Comparison of ENCODE assay signal across 33 cellular contexts in genomic region chr7:95963446-95963990, GRCh38.
"Had no signal": no experiment of that assay in that cellular context is flagged by ENCODE, and none has a peak within 500 bp of the region (broad histone marks: within the 10 kb centered on the region; RNA-seq: fewer than 3 reads in every experiment).

No MANE protein-coding gene starts in this region.

- H3K9me3 Mint-ChIP-seq: activated CD4-positive, alpha-beta memory T cell treated with anti-CD3 and anti-CD28 coated beads for 36 hours; activated CD4-positive, alpha-beta T cell treated with anti-CD3 and anti-CD28 coated beads, Interleukin-2, amount 10 ng/mL, durations not matched to agents 24 days and 14 days; activated naive CD4-positive, alpha-beta T cell treated with anti-CD3 and anti-CD28 coated beads for 36 hours; activated naive CD8-positive, alpha-beta T cell treated with anti-CD3 and anti-CD28 coated beads, Interleukin-2, amount 10 ng/mL, durations not matched to agents 7 days and 5 days; activated T-helper 1 cell treated with anti-CD3 and anti-CD28 coated beads, Interleukin-12 subunit alpha, Interleukin-12 subunit beta, Interleukin-2, Interleukin-4 antibody, amounts not matched to agents 30 ng/mL and 10 ng/mL and 1 ng/mL, durations not matched to agents 14 hours and 24 hours and 36 hours; effector memory CD8-positive, alpha-beta T cell; T-helper 1 cell treated with Interleukin-12 subunit alpha and Interleukin-12 subunit beta and Interleukin-4 antibody, amounts not matched to agents 30 μg/mL and 1 μg/mL, for 36 hours; type B pancreatic cell had no signal

- H3K4me1 ChIP-seq: ascending aorta, foreskin keratinocyte, left lung, lower lobe of right lung, pancreas, psoas muscle, spleen, uterus had no signal

- H3K36me3 Mint-ChIP-seq: activated CD4-positive, alpha-beta memory T cell treated with anti-CD3 and anti-CD28 coated beads for 36 hours; activated naive CD8-positive, alpha-beta T cell treated with anti-CD3 and anti-CD28 coated beads, Interleukin-2, amount 10 ng/mL, durations not matched to agents 7 days and 5 days; type B pancreatic cell had no signal

- H3K27me3 ChIP-seq: ascending aorta, foreskin keratinocyte, left lung, pancreas, spleen, uterus had no signal

- H3K4me3 Mint-ChIP-seq: activated CD4-positive, alpha-beta memory T cell treated with anti-CD3 and anti-CD28 coated beads for 36 hours; activated CD4-positive, alpha-beta T cell treated with anti-CD3 and anti-CD28 coated beads, Interleukin-2, amount 10 ng/mL, durations not matched to agents 24 days and 14 days; activated naive CD4-positive, alpha-beta T cell treated with anti-CD3 and anti-CD28 coated beads for 36 hours; activated naive CD8-positive, alpha-beta T cell treated with anti-CD3 and anti-CD28 coated beads, Interleukin-2, amount 10 ng/mL, durations not matched to agents 7 days and 5 days; activated T-helper 1 cell treated with anti-CD3 and anti-CD28 coated beads, Interleukin-12 subunit alpha, Interleukin-12 subunit beta, Interleukin-2, Interleukin-4 antibody, amounts not matched to agents 30 ng/mL and 10 ng/mL and 1 ng/mL, durations not matched to agents 14 hours and 24 hours and 36 hours; effector memory CD8-positive, alpha-beta T cell; nephron; T-helper 1 cell treated with Interleukin-12 subunit alpha and Interleukin-12 subunit beta and Interleukin-4 antibody, amounts not matched to agents 30 μg/mL and 1 μg/mL, for 36 hours; type B pancreatic cell had no signal

- DNase-seq: activated CD4-positive, alpha-beta memory T cell treated with anti-CD3 and anti-CD28 coated beads for 36 hours; activated CD4-positive, alpha-beta T cell treated with anti-CD3 and anti-CD28 coated beads, Interleukin-2, amount 10 ng/mL, durations not matched to agents 24 days and 14 days; activated CD8-positive, alpha-beta memory T cell treated with anti-CD3 and anti-CD28 coated beads, Interleukin-2, amount 50 U/mL, for 4 hours; activated effector memory CD4-positive, alpha-beta T cell treated with anti-CD3 and anti-CD28 coated beads, Interleukin-2, amount 50 U/mL, for 16 hours; activated naive CD4-positive, alpha-beta T cell treated with anti-CD3 and anti-CD28 coated beads for 36 hours; activated naive CD8-positive, alpha-beta T cell treated with anti-CD3 and anti-CD28 coated beads, Interleukin-2, amount 10 ng/mL, durations not matched to agents 7 days and 5 days; activated T-cell treated with anti-CD3 and anti-CD28 coated beads, Interleukin-2, amount 50 U/mL, for 1 hour; caudate nucleus; cortex of kidney; effector memory CD8-positive, alpha-beta T cell; erythroblast; foreskin keratinocyte; glutamatergic neuron; left lung; lower lobe of right lung; mesendoderm; mucosa of descending colon; pancreas; psoas muscle; right cardiac atrium; spleen; stimulated activated CD4-positive, alpha-beta T cell treated with anti-CD3 and anti-CD28 coated beads, Interleukin-2, amount 100 ng/mL, for 48 hours; stimulated activated naive CD4-positive, alpha-beta T cell treated with Interleukin-2 at 50 U/mL for 16 hours; T-helper 9 cell; uterus; WERI-Rb-1 had no signal

- H3K36me3 ChIP-seq: ascending aorta, left lung, lower lobe of right lung, pancreas, spleen, thoracic aorta, uterus, WERI-Rb-1 had no signal

- ATAC-seq: activated CD4-positive, CD25-positive, alpha-beta regulatory T cell treated with anti-CD3 and anti-CD28 coated beads, Interleukin-2, amount 50 U/mL, for 24 hours; effector memory CD8-positive, alpha-beta T cell; foreskin keratinocyte; left lung; lower lobe of right lung; mucosa of descending colon; pancreas; psoas muscle; right cardiac atrium had no signal

- H3K4me1 Mint-ChIP-seq: activated CD4-positive, alpha-beta T cell treated with anti-CD3 and anti-CD28 coated beads, Interleukin-2, amount 10 ng/mL, durations not matched to agents 24 days and 14 days; activated naive CD8-positive, alpha-beta T cell treated with anti-CD3 and anti-CD28 coated beads, Interleukin-2, amount 10 ng/mL, durations not matched to agents 7 days and 5 days; nephron had no signal

- H3K4me3 ChIP-seq: ascending aorta, left lung, lower lobe of right lung, mucosa of descending colon, pancreas, psoas muscle, spleen, thoracic aorta, uterus had no signal

- H3K9me3 ChIP-seq: ascending aorta, lower lobe of right lung, mucosa of descending colon, pancreas, psoas muscle, spleen, thoracic aorta, uterus had no signal

- H3K27ac Mint-ChIP-seq: activated CD4-positive, alpha-beta memory T cell treated with anti-CD3 and anti-CD28 coated beads for 36 hours; activated CD4-positive, alpha-beta T cell treated with anti-CD3 and anti-CD28 coated beads, Interleukin-2, amount 10 ng/mL, durations not matched to agents 24 days and 14 days; activated naive CD4-positive, alpha-beta T cell treated with anti-CD3 and anti-CD28 coated beads for 36 hours; activated naive CD8-positive, alpha-beta T cell treated with anti-CD3 and anti-CD28 coated beads, Interleukin-2, amount 10 ng/mL, durations not matched to agents 7 days and 5 days; activated T-helper 1 cell treated with anti-CD3 and anti-CD28 coated beads, Interleukin-12 subunit alpha, Interleukin-12 subunit beta, Interleukin-2, Interleukin-4 antibody, amounts not matched to agents 30 ng/mL and 10 ng/mL and 1 ng/mL, durations not matched to agents 14 hours and 24 hours and 36 hours; effector memory CD8-positive, alpha-beta T cell; nephron; T-helper 1 cell treated with Interleukin-12 subunit alpha and Interleukin-12 subunit beta and Interleukin-4 antibody, amounts not matched to agents 30 μg/mL and 1 μg/mL, for 36 hours; type B pancreatic cell had no signal

- H3K27me3 Mint-ChIP-seq: activated CD4-positive, alpha-beta T cell treated with anti-CD3 and anti-CD28 coated beads, Interleukin-2, amount 10 ng/mL, durations not matched to agents 24 days and 14 days; activated naive CD8-positive, alpha-beta T cell treated with anti-CD3 and anti-CD28 coated beads, Interleukin-2, amount 10 ng/mL, durations not matched to agents 7 days and 5 days had no signal

- H3K27ac ChIP-seq: ascending aorta, foreskin keratinocyte, left lung, lower lobe of right lung, pancreas, psoas muscle, spleen, thoracic aorta, uterus, WERI-Rb-1 had no signal
